In the genomic region with DNA sequence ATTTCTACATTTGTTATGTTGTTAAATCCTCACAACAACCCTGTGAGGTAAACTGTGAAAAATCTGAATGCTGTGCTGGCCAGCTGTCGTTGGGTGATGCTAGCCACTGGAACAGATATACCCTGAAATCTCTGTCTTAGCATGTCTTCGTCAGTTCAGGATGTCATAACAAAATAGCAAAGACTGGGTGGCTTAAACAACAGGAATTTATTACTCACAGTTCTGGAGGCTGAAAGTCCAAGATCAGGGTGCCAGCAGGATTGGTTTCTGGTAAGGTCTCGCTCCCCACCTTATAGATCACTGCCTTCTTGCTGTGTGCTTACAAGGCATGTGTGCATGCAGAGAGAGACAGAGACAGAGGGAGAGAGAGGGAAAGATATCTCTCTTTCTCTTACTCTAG, we compare ENCODE assay signal across 8 cellular contexts.
"Had no signal": no experiment of that assay in that cellular context is flagged by ENCODE, and none has a peak within 500 bp of the region (broad histone marks: within the 10 kb centered on the region; RNA-seq: fewer than 3 reads in every experiment).

No MANE protein-coding gene starts in this region.

- FAIRE-seq: HepG2, HTR-8/SVneo, K562 had no signal

- DNase-seq: IMR-90, KBM-7, KG1 had no signal

- H3K9ac ChIP-seq: KMS-11 had no signal

- ATAC-seq: HepG2, K562 had no signal

- H3K27ac ChIP-seq: HL-60, KMS-11 had no signal

- H3K4me3 ChIP-seq: K562 had no signal

- H3K4me2 ChIP-seq: KMS-11 had no signal
